Comparison of ENCODE assay signal across 25 cellular contexts in the genomic region with DNA sequence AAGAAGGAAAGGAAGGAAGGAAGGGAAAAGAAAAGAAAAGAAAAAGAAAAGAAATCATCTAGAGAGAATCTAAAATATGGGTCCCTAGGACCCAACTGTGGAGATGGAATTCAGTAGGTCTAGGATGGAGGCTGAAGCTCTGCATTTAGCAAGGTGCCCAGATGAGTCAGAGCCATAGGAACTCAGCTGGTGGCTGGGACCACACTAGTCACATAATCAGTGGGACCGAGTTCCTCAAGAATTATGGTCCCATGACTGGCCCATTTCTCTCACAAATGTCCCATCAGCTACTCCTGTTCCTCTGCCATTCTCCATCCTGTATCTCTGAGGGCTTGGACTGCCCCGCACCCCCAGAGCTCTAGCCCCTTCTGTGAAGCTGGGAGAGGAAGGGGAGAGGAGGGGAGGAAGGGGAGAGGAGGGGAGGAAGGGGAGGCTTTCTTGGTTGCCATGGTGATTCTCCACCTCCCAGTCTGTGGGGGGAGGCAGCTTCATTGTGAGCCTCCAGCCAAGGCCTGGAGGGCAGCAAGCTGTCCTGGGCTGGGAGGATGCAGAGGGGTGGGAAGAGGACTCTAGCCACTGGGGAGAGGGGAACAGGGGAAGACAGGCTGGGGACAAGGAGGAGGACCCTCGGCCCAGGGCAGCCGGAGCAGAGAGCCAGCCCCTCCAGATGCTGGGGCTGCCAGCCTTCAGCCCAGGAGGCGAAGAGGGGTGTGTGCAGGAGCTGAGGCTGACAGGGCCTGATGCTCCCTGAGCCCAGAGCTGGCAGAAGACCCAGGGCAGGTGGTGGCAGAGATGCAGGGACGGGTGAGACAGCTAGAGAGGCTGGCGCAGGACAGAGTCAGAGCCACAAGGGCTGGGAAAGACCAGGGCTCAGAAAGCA. TPM values are rescaled to one million over a fixed set of nuclear protein-coding genes. Genes with fewer than 3 reads are reported as not detected.
DNase-seq lines count a peak whose midpoint lies in the region; ATAC-seq, FAIRE-seq and TF ChIP-seq lines count a peak whose summit lies in the region.
"Had no signal": no experiment of that assay in that cellular context is flagged by ENCODE, and none has a peak within 500 bp of the region (broad histone marks: within the 10 kb centered on the region; RNA-seq: fewer than 3 reads in every experiment).

No MANE protein-coding gene starts in this region.

- no peaks in the 10 kb centered on the region for H3K9me3 ChIP-seq in HEK293 (ENCODE audit: control insufficient read depth, insufficient read depth, low read depth, low read length)
- H3K9me3 ChIP-seq in K562 (replicated peaks; ENCODE audit: control insufficient read depth, insufficient read depth, low read depth, low read length), result no peaks in the 10 kb centered on the region
- no peaks in the 10 kb centered on the region for H3K9me3 ChIP-seq in mesenchymal stem cell (ENCODE audit: control insufficient read depth, low read length)
- no peaks in the 10 kb centered on the region for H3K9me3 ChIP-seq in psoas muscle
- H3K9me3 ChIP-seq: right lobe of liver had no signal

- H3K18ac ChIP-seq in mesenchymal stem cell (ENCODE audit: low read depth in 1 of 2, low read length in 2 of 2), result no peak overlapping the region

- ATAC-seq in K562, result no peak
- ATAC-seq in GM18498 (IDR thresholded peaks at IDR 0.05; ENCODE audit: unreplicated experiment), result no peak
- no peak for ATAC-seq in psoas muscle
- no peak for ATAC-seq in HG03571 (IDR thresholded peaks at IDR 0.05; ENCODE audit: unreplicated experiment)
- ATAC-seq: GM12878; naive thymus-derived CD8-positive, alpha-beta T cell had no signal

- TF ChIP-seq POLR2A in K562 (conservative IDR thresholded peaks at IDR 0.05), result no peak

- H2BK15ac ChIP-seq in mesenchymal stem cell (ENCODE audit: low read depth, poor library complexity, severe bottlenecking), result no peak overlapping the region

- DNase-seq in DMS 273 (lab: John Stamatoyannopoulos, UW; ENCODE audit: unreplicated experiment), result peak; percentile 81
- DNase-seq in K562 (ENCODE audit: extremely low read depth in 1 of 4, low spot score in 3 of 4), result no peak
- DNase-seq in mesenchymal stem cell, result no peak
- no peak for DNase-seq in HuH-7.5 (ENCODE audit: low spot score)
- no peak for DNase-seq in psoas muscle
- DNase-seq: activated CD8-positive, alpha-beta memory T cell treated with anti-CD3 and anti-CD28 coated beads, Interleukin-2, amount 50 U/mL, for 48 hours; CD4-positive, CD25-positive, alpha-beta regulatory T cell; foreskin melanocyte; KBM-7; naive thymus-derived CD8-positive, alpha-beta T cell; NCI-H187 treated with DMSO at 0.1 percent for 48 hours; NCI-H526; right lobe of liver; SIG-M5; stimulated activated CD4-positive, alpha-beta T cell treated with anti-CD3 and anti-CD28 coated beads, Interleukin-15, amount 100 ng/mL, for 24 hours; T-helper 1 cell had no signal

- FAIRE-seq in K562 (lab: Jason Lieb, UNC), result no peak
- FAIRE-seq: bronchial epithelial cell, GM12878, GM19239 had no signal

- H2AFZ ChIP-seq in K562 (ENCODE audit: low read depth, low read length) (no peak overlapping the region), mesenchymal stem cell (ENCODE audit: low read depth, low read length) (no peak overlapping the region)
- H2AFZ ChIP-seq: parathyroid adenoma had no signal

- intact Hi-C loops in K562 (cut with micrococcal nuclease) (loop anchor here (10.0 kb wide), 1 partner anchor 145 kb away; no protein-coding TSS in a partner anchor), psoas muscle (cut with DNase I) (no loop called here)

- no peak overlapping the region for H3K14ac ChIP-seq in mesenchymal stem cell (ENCODE audit: low read length in 2 of 2)

- H3K9me1 ChIP-seq in K562 (ENCODE audit: control insufficient read depth, insufficient read depth, low read length), result no peaks in the 10 kb centered on the region

- H3K9ac ChIP-seq in K562 (ENCODE audit: insufficient read depth in 1 of 2, low read depth in 2 of 2, low read length in 2 of 2) (no peak overlapping the region), mesenchymal stem cell (ENCODE audit: low read length) (no peak overlapping the region)
- H3K9ac ChIP-seq: parathyroid adenoma had no signal

- no peak overlapping the region for H4K91ac ChIP-seq in mesenchymal stem cell (ENCODE audit: low read length)

- TF ChIP-seq EP300 in K562 (IDR thresholded peaks at IDR 0.05; ENCODE audit: low read length), result no peak

- no peak overlapping the region for H3K4me2 ChIP-seq in K562 (ENCODE audit: insufficient read depth, low read length)
- H3K4me2 ChIP-seq in mesenchymal stem cell (ENCODE audit: low read length, poor library complexity, severe bottlenecking), result no peak overlapping the region

- no peak overlapping the region for H2BK12ac ChIP-seq in mesenchymal stem cell (ENCODE audit: low read length in 2 of 2)

- BruUV-seq in K562 (replicated peaks; lab: Mats Ljungman, UMichigan), result no TSS peak

- no peak overlapping the region for H3K4me3 ChIP-seq in HEK293 (ENCODE audit: low read depth, low read length)
- no peak overlapping the region for H3K4me3 ChIP-seq in K562
- H3K4me3 ChIP-seq in mesenchymal stem cell (ENCODE audit: insufficient read depth in 1 of 2, low read depth in 1 of 2, low read length in 2 of 2), result no peak overlapping the region
- no peak overlapping the region for H3K4me3 ChIP-seq in psoas muscle
- H3K4me3 ChIP-seq: dorsolateral prefrontal cortex, GM12878, right lobe of liver had no signal

- no peak overlapping the region for H3K4ac ChIP-seq in mesenchymal stem cell (ENCODE audit: low read depth in 1 of 2, low read length in 2 of 2)

- POLR2A ChIA-PET in HEK293 (lab: Yijun Ruan, JAX), result interaction anchor here (1.8 kb wide), 1 partner anchor 37 kb away, joined by 10 read pairs; the partner anchor contains the start of gene LHX1
- POLR2A ChIA-PET in K562 (lab: Yijun Ruan, JAX), result interaction anchor here (0.6 to 0.7 kb wide), 2 partner anchors 32 to 166 kb away, joined by 3 read pairs; no protein-coding TSS in a partner anchor

- H3K79me1 ChIP-seq in mesenchymal stem cell (replicated peaks; ENCODE audit: low read length, poor library complexity, severe bottlenecking), result no peaks in the 10 kb centered on the region

- H3K27ac ChIP-seq in HEK293 (ENCODE audit: extremely low read depth, low read depth, low read length) (no peak overlapping the region), K562 (ENCODE audit: extremely low read depth, low read depth, low read length) (no peak overlapping the region), mesenchymal stem cell (ENCODE audit: low read length, poor library complexity, severe bottlenecking) (no peak overlapping the region), psoas muscle (no peak overlapping the region)
- H3K27ac ChIP-seq: parathyroid adenoma, right lobe of liver had no signal

- H3K36me3 ChIP-seq in HEK293 (ENCODE audit: control insufficient read depth in 2 of 2, insufficient read depth in 1 of 2, low read length in 2 of 2) (no peaks in the 10 kb centered on the region), K562 (ENCODE audit: control insufficient read depth, insufficient read depth, low read length) (no peaks in the 10 kb centered on the region), mesenchymal stem cell (ENCODE audit: control insufficient read depth in 1 of 2, insufficient read depth in 2 of 2, low read depth in 1 of 2, low read length in 2 of 2) (no peaks in the 10 kb centered on the region), psoas muscle (ENCODE audit: insufficient read depth in 1 of 2, low read depth in 1 of 2) (no peaks in the 10 kb centered on the region)
- H3K36me3 ChIP-seq: right lobe of liver had no signal

- H3K23ac ChIP-seq in mesenchymal stem cell (ENCODE audit: low read length in 2 of 2), result no peak overlapping the region

- WGBS in K562 (ENCODE audit: insufficient coverage, low coverage, missing lambda C conversion rate), result 3% methylated on average over 6 of the region's 7 CpGs
- 75% methylated on average over 5 of the region's 7 CpGs for WGBS in mesenchymal stem cell
- 43 to 52% (median 43%) methylated on average over 7 of the region's 7 CpGs for WGBS in psoas muscle, 3 donors

- TF ChIP-seq CTCF in HEK293 (tag by site-specific recombination; IDR thresholded peaks at IDR 0.05), result no peak
- TF ChIP-seq CTCF in K562 (IDR thresholded peaks at IDR 0.05 in 2 of 3, conservative IDR thresholded peaks at IDR 0.05 in 1 of 3; ENCODE audit: insufficient read depth in 2 of 3, low read depth in 1 of 3, low read length in 3 of 3), result no peak
- no peak for TF ChIP-seq CTCF in psoas muscle (IDR thresholded peaks at IDR 0.05)

- H3K4me1 ChIP-seq in HEK293 (ENCODE audit: control insufficient read depth, insufficient read depth, low read length) (0 out of 2 replicates have a peak, but pooled peaks cover 2% of the 10 kb centered on the region), K562 (replicated peaks in 1 of 2; ENCODE audit: control insufficient read depth in 2 of 2, insufficient read depth in 2 of 2, low read length in 2 of 2) (no peaks in the 10 kb centered on the region), mesenchymal stem cell (ENCODE audit: control insufficient read depth, insufficient read depth, low read depth, low read length) (peaks cover 24% of the 10 kb centered on the region), psoas muscle (no peaks in the 10 kb centered on the region)
- H3K4me1 ChIP-seq: parathyroid adenoma, right lobe of liver had no signal

- H2AK5ac ChIP-seq in mesenchymal stem cell (ENCODE audit: low read length, severe bottlenecking), result peak overlapping the region; percentile 76

- CTCF ChIA-PET in HEK293 (lab: Yijun Ruan, JAX), result interaction anchor here (0.7 kb wide), 1 partner anchor 300 kb away, joined by 3 read pairs; no protein-coding TSS in a partner anchor
- CTCF ChIA-PET in K562 (lab: Yijun Ruan, JAX; ENCODE audit: low intra/inter-chr PET ratio), result interaction anchor here (0.6 kb wide), 1 partner anchor 148 kb away, joined by 3 read pairs; no protein-coding TSS in a partner anchor

- no peaks in the 10 kb centered on the region for H3K79me2 ChIP-seq in K562 (ENCODE audit: control insufficient read depth, insufficient read depth, low read length)
- H3K79me2 ChIP-seq: parathyroid adenoma had no signal

- H4K20me1 ChIP-seq in K562 (replicated peaks; ENCODE audit: control insufficient read depth, insufficient read depth, low read length), result peaks cover 9% of the 10 kb centered on the region; the same call in 1 of the 2 replicates

- peak overlapping the region; percentile 37 for H2BK5ac ChIP-seq in mesenchymal stem cell (ENCODE audit: low read depth, low read length, poor library complexity, severe bottlenecking)

- no peak overlapping the region for H4K8ac ChIP-seq in mesenchymal stem cell (ENCODE audit: low read length)

- TF ChIP-seq RAD21 in K562 (CRISPR knock-in tag; conservative IDR thresholded peaks at IDR 0.05 in 1 of 2, IDR thresholded peaks at IDR 0.05 in 1 of 2), result no peak

- peaks cover 16 to 50% of the 10 kb centered on the region in 2 experiments; a peak in 4 of 5 replicates for H3K27me3 ChIP-seq in K562 (ENCODE audit: control insufficient read depth in 2 of 2, insufficient read depth in 2 of 2, low read length in 2 of 2)
- H3K27me3 ChIP-seq in mesenchymal stem cell (ENCODE audit: control insufficient read depth in 1 of 2, insufficient read depth in 1 of 2, low read length in 2 of 2), result peaks cover 0 to 62% of the 10 kb centered on the region in 2 experiments
- H3K27me3 ChIP-seq in psoas muscle (ENCODE audit: insufficient read depth in 3 of 3, low read length in 2 of 3), result peaks cover 0 to 21% (median 3%) of the 10 kb centered on the region in 3 donors
- H3K27me3 ChIP-seq: right lobe of liver had no signal

- in situ Hi-C loops in K562 (cut with MboI), result no loop called here

- no peak overlapping the region for H2BK120ac ChIP-seq in mesenchymal stem cell (ENCODE audit: low read depth, low read length)

RNA-seq across cellular contexts. Expression of gene LHX1, which starts 37.8 kb away (rescaled TPM):
- 0.58 and 0.74 TPM in 2 replicates for total RNA-seq in K562 (2011; cell fraction: chromatin; rRNA removed; ENCODE audit: low replicate concordance)
- 0.53 and 1.5 TPM in 2 replicates for total RNA-seq in K562 (2011; cell fraction: nucleolus; rRNA removed)
- total RNA-seq in K562 (2011; cell fraction: nucleoplasm; rRNA removed), result 0.15 TPM in 1 of 2 replicates, not detected in the other
- 0.05 TPM in 1 of 2 replicates, not detected in the other for total RNA-seq in K562 (2014; rRNA removed)
- total RNA-seq in K562 (2014; rRNA removed; fragmentation: Illumina TruSeq; extraction: Trizol), result not detected in 2 replicates
- not detected in 2 replicates for total RNA-seq in K562 (2015; rRNA removed; fragmentation: Illumina TruSeq; extraction: Trizol)
- 0.07 TPM in 1 of 2 replicates, not detected in the other for total RNA-seq in K562 (2021)
- 0.05 and 0.64 TPM in 2 replicates for polyA plus RNA-seq in K562 (2011; rRNA removed)
- 0.18 and 1.1 TPM in 2 replicates for polyA plus RNA-seq in K562 (2011; cell fraction: cytosol; rRNA removed)
- polyA plus RNA-seq in K562 (2011; cell fraction: nucleus; rRNA removed), result 0.13 and 5.4 TPM in 2 replicates
- polyA plus RNA-seq in K562 (2012), result not detected in 2 replicates
- polyA plus RNA-seq in K562 (2014; fragmentation: Illumina TruSeq; extraction: Trizol), result 0.04 TPM in 1 of 2 replicates, not detected in the other
- polyA plus RNA-seq in K562 (2014; fragmentation: Nextera tagmentation; extraction: Ambion mirVana), result not detected
- not detected in 2 replicates for polyA plus RNA-seq in K562 (2014; rRNA removed)
- polyA minus RNA-seq in K562 (2011; rRNA and poly(A)+ RNA removed), result 0.49 TPM in 1 of 2 replicates, not detected in the other
- 2.2 TPM in 1 of 2 replicates, not detected in the other for polyA minus RNA-seq in K562 (2011; cell fraction: cytosol; rRNA and poly(A)+ RNA removed)
- 0.81 TPM in 1 of 2 replicates, not detected in the other for polyA minus RNA-seq in K562 (2011; cell fraction: nucleus; rRNA and poly(A)+ RNA removed)
- polyA plus RNA-seq in mesenchymal stem cell (2013, experiment 1 of 2), result not detected
- not detected for polyA plus RNA-seq in mesenchymal stem cell (2013, experiment 2 of 2)
- not detected for total RNA-seq in psoas muscle
- polyA plus RNA-seq in psoas muscle, result not detected
- total RNA-seq: bronchial epithelial cell; CD4-positive, CD25-positive, alpha-beta regulatory T cell; GM12878; naive thymus-derived CD8-positive, alpha-beta T cell; right lobe of liver had no signal
- polyA plus RNA-seq: esophagus; GM12878; naive thymus-derived CD8-positive, alpha-beta T cell had no signal

RNA-seq across cellular contexts. Expression of gene AATF, which starts 49.3 kb away (rescaled TPM):
- total RNA-seq in K562 (2011; cell fraction: chromatin; rRNA removed; ENCODE audit: low replicate concordance), result 25.5 and 55.9 TPM in 2 replicates
- 19.2 and 22.8 TPM in 2 replicates for total RNA-seq in K562 (2011; cell fraction: nucleolus; rRNA removed)
- total RNA-seq in K562 (2011; cell fraction: nucleoplasm; rRNA removed), result 29.3 and 39.8 TPM in 2 replicates
- total RNA-seq in K562 (2014; rRNA removed), result 106 and 140 TPM in 2 replicates
- total RNA-seq in K562 (2014; rRNA removed; fragmentation: Illumina TruSeq; extraction: Trizol), result 90.1 and 101 TPM in 2 replicates
- total RNA-seq in K562 (2015; rRNA removed; fragmentation: Illumina TruSeq; extraction: Trizol), result 123 and 126 TPM in 2 replicates
- total RNA-seq in K562 (2021), result 106 and 130 TPM in 2 replicates
- 19.1 and 40.3 TPM in 2 replicates for polyA plus RNA-seq in K562 (2011; rRNA removed)
- 13.4 and 28.2 TPM in 2 replicates for polyA plus RNA-seq in K562 (2011; cell fraction: cytosol; rRNA removed)
- polyA plus RNA-seq in K562 (2011; cell fraction: nucleus; rRNA removed), result 8.8 and 18.6 TPM in 2 replicates
- 100 and 110 TPM in 2 replicates for polyA plus RNA-seq in K562 (2012)
- 126 and 133 TPM in 2 replicates for polyA plus RNA-seq in K562 (2014; fragmentation: Illumina TruSeq; extraction: Trizol)
- 10 to 100 TPM; 34.5 to 35.4 TPM for polyA plus RNA-seq in K562 (2014; fragmentation: Nextera tagmentation; extraction: Ambion mirVana)
- polyA plus RNA-seq in K562 (2014; rRNA removed), result 67.0 and 80.7 TPM in 2 replicates
- polyA minus RNA-seq in K562 (2011; rRNA and poly(A)+ RNA removed), result 26.6 and 39.2 TPM in 2 replicates
- polyA minus RNA-seq in K562 (2011; cell fraction: cytosol; rRNA and poly(A)+ RNA removed), result 22.8 and 34.9 TPM in 2 replicates
- 9.7 and 10.4 TPM in 2 replicates for polyA minus RNA-seq in K562 (2011; cell fraction: nucleus; rRNA and poly(A)+ RNA removed)
- 57.8 TPM for polyA plus RNA-seq in mesenchymal stem cell (2013, experiment 1 of 2)
- polyA plus RNA-seq in mesenchymal stem cell (2013, experiment 2 of 2), result 57.0 TPM
- total RNA-seq in psoas muscle, result 10 to 100 TPM; 23.5 to 40.6 (median 36.6) TPM
- polyA plus RNA-seq in psoas muscle, result 10 to 100 TPM; 41.4 to 54.8 (median 52.8) TPM
